Comparison of ENCODE assay signal across 9 cellular contexts in genomic region chr2:15941970-15942710, GRCh38. TPM values are rescaled to one million over a fixed set of nuclear protein-coding genes. Genes with fewer than 3 reads are reported as not detected.
DNase-seq lines count a peak whose midpoint lies in the region; FAIRE-seq and TF ChIP-seq lines count a peak whose summit lies in the region.
"Had no signal": no experiment of that assay in that cellular context is flagged by ENCODE, and none has a peak within 500 bp of the region (broad histone marks: within the 10 kb centered on the region; RNA-seq: fewer than 3 reads in every experiment).

No MANE protein-coding gene starts in this region.

- no peaks in the 10 kb centered on the region for H3K27me3 ChIP-seq in HUES6 (ENCODE audit: control insufficient read depth, insufficient read depth, low read length)
- H3K27me3 ChIP-seq in mammary epithelial cell (ENCODE audit: insufficient read depth, low read length), result peaks cover 29% of the 10 kb centered on the region
- peaks cover 69 to 86% of the 10 kb centered on the region in 2 experiments for H3K27me3 ChIP-seq in mesenchymal stem cell (ENCODE audit: control insufficient read depth in 1 of 2, insufficient read depth in 1 of 2, low read length in 2 of 2)
- H3K27me3 ChIP-seq in thymus (ENCODE audit: control insufficient read depth, insufficient read depth), result peaks cover 31% of the 10 kb centered on the region

- in situ Hi-C loops in mammary epithelial cell (cut with MboI; ENCODE audit: low sequenced_read_pairs in 2 of 2), result loop anchor here in 1 of 2 donors (25.0 kb wide), 1 partner anchor 305 kb away; no protein-coding TSS in a partner anchor

- H3K14ac ChIP-seq in mesenchymal stem cell (ENCODE audit: low read length in 2 of 2), result no peak overlapping the region

- no TSS peak for BruUV-seq in mammary epithelial cell (replicated peaks; lab: Mats Ljungman, UMichigan)

- H3K9me3 ChIP-seq in HUES6 (ENCODE audit: control insufficient read depth, insufficient read depth, low read depth, low read length) (no peaks in the 10 kb centered on the region), mammary epithelial cell (replicated peaks; ENCODE audit: insufficient read depth, low read length) (no peaks in the 10 kb centered on the region), mesenchymal stem cell (ENCODE audit: control insufficient read depth, low read length) (no peaks in the 10 kb centered on the region), thymus (ENCODE audit: control insufficient read depth) (no peaks in the 10 kb centered on the region)

- no peak overlapping the region for H2BK12ac ChIP-seq in mesenchymal stem cell (ENCODE audit: low read length in 2 of 2)

- no peak for FAIRE-seq in D721Med (lab: Jason Lieb, UNC)
- FAIRE-seq: GM18507 had no signal

- H3K4me2 ChIP-seq in mammary epithelial cell (ENCODE audit: insufficient read depth, low read depth, low read length) (peak overlapping the region; percentile 9), mesenchymal stem cell (ENCODE audit: low read length, poor library complexity, severe bottlenecking) (peak overlapping the region; percentile 95)

- H2AFZ ChIP-seq in mammary epithelial cell (ENCODE audit: low read depth, low read length) (peak overlapping the region; percentile 7), mesenchymal stem cell (ENCODE audit: low read depth, low read length) (no peak overlapping the region)

- CTCF ChIA-PET in mammary epithelial cell (lab: Charles Lee; ENCODE audit: low non-redundant PET), result no interaction called here

- H3K79me2 ChIP-seq in mammary epithelial cell (ENCODE audit: insufficient read depth, low read length), result no peaks in the 10 kb centered on the region

- H4K20me1 ChIP-seq in mammary epithelial cell (ENCODE audit: insufficient read depth, low read length), result no peaks in the 10 kb centered on the region

- no peak for TF ChIP-seq CTCF in mammary epithelial cell (conservative IDR thresholded peaks at IDR 0.05 in 1 of 2, IDR thresholded peaks at IDR 0.05 in 1 of 2; ENCODE audit: extremely low read depth in 1 of 2, insufficient read depth in 1 of 2, low read depth in 1 of 2, low read length in 2 of 2)
- no peak for TF ChIP-seq CTCF in D721Med (IDR thresholded peaks at IDR 0.05; ENCODE audit: insufficient read depth, missing control alignments)

- no peak overlapping the region for H4K8ac ChIP-seq in mesenchymal stem cell (ENCODE audit: low read length)

- H3K9ac ChIP-seq in HUES6 (ENCODE audit: low read length), result peak overlapping the region; percentile 95
- no peak overlapping the region for H3K9ac ChIP-seq in mammary epithelial cell (ENCODE audit: insufficient read depth, low read length)
- H3K9ac ChIP-seq in mesenchymal stem cell (ENCODE audit: low read length), result no peak overlapping the region

- 3% methylated on average over 28 of the region's 90 CpGs for WGBS in mammary epithelial cell (ENCODE audit: low coverage, missing lambda C conversion rate)
- under 1% methylated on average over 57 of the region's 90 CpGs for WGBS in mesenchymal stem cell
- under 1% methylated on average over 90 of the region's 90 CpGs for WGBS in thymus

- peak overlapping the region in 1 of 2 experiments; percentile 72 for H3K23ac ChIP-seq in mesenchymal stem cell (ENCODE audit: low read length in 2 of 2)

- peak overlapping the region; percentile 93 for H3K4me3 ChIP-seq in HUES6 (ENCODE audit: low read depth, low read length)
- no peak overlapping the region for H3K4me3 ChIP-seq in mammary epithelial cell (replicated peaks in 1 of 3; ENCODE audit: insufficient read depth in 1 of 3, low read depth in 2 of 3, low read length in 3 of 3)
- H3K4me3 ChIP-seq in mesenchymal stem cell (ENCODE audit: insufficient read depth in 1 of 2, low read depth in 1 of 2, low read length in 2 of 2), result peak overlapping the region; percentile 63 to 65
- H3K4me3 ChIP-seq in thymus (ENCODE audit: low read length), result peak overlapping the region; percentile 36

- peak overlapping the region; percentile 64 for H2BK15ac ChIP-seq in mesenchymal stem cell (ENCODE audit: low read depth, poor library complexity, severe bottlenecking)

- H3K36me3 ChIP-seq in HUES6 (ENCODE audit: control insufficient read depth, insufficient read depth, low read length) (peaks cover 49% of the 10 kb centered on the region), mammary epithelial cell (ENCODE audit: insufficient read depth, low read length) (no peaks in the 10 kb centered on the region), mesenchymal stem cell (ENCODE audit: control insufficient read depth in 1 of 2, insufficient read depth in 2 of 2, low read depth in 1 of 2, low read length in 2 of 2) (peaks cover 0 to 12% of the 10 kb centered on the region in 2 experiments), thymus (ENCODE audit: control insufficient read depth, insufficient read depth) (peaks cover 4% of the 10 kb centered on the region)

- H4K91ac ChIP-seq in mesenchymal stem cell (ENCODE audit: low read length), result peak overlapping the region; percentile 29

- intact Hi-C loops in mammary epithelial cell (cut with micrococcal nuclease), result loop anchor here (2.0 kb wide), 1 partner anchor 567 kb away; no protein-coding TSS in a partner anchor

- H3K4me1 ChIP-seq in HUES6 (ENCODE audit: control insufficient read depth, insufficient read depth, low read length) (peaks cover 30% of the 10 kb centered on the region), mammary epithelial cell (ENCODE audit: insufficient read depth, low read length) (no peaks in the 10 kb centered on the region), mesenchymal stem cell (ENCODE audit: control insufficient read depth, insufficient read depth, low read depth, low read length) (peaks cover 34% of the 10 kb centered on the region), thymus (ENCODE audit: control insufficient read depth, insufficient read depth, low read length) (peaks cover 14% of the 10 kb centered on the region)

- H3K27ac ChIP-seq in HUES6 (ENCODE audit: low read depth, low read length), result peak overlapping the region; percentile 86; the same call in 1 of the 2 replicates
- H3K27ac ChIP-seq in mammary epithelial cell (ENCODE audit: insufficient read depth, low read depth, low read length), result no peak overlapping the region
- H3K27ac ChIP-seq in mesenchymal stem cell (ENCODE audit: low read length, poor library complexity, severe bottlenecking), result no peak overlapping the region
- no peak overlapping the region for H3K27ac ChIP-seq in thymus (ENCODE audit: low read depth)

- peak; percentile 56 for DNase-seq in AG20443 (ENCODE audit: low spot score)
- DNase-seq in mammary epithelial cell, result peak; percentile 15
- DNase-seq in mesenchymal stem cell, result peak; percentile 9
- no peak for DNase-seq in D721Med (ENCODE audit: insufficient read length, low spot score)
- no peak for DNase-seq in iPS-NIHi11 (ENCODE audit: low spot score)
- no peak for DNase-seq in NCI-H1105 treated with DMSO at 0.1 percent for 48 hours (lab: John Stamatoyannopoulos, UW)

- no peak overlapping the region for H2BK5ac ChIP-seq in mesenchymal stem cell (ENCODE audit: low read depth, low read length, poor library complexity, severe bottlenecking)

- H3K18ac ChIP-seq in mesenchymal stem cell (ENCODE audit: low read depth in 1 of 2, low read length in 2 of 2), result no peak overlapping the region

- no peak overlapping the region for H2AK5ac ChIP-seq in mesenchymal stem cell (ENCODE audit: low read length, severe bottlenecking)

- peaks cover 3% of the 10 kb centered on the region for H3K79me1 ChIP-seq in mesenchymal stem cell (replicated peaks; ENCODE audit: low read length, poor library complexity, severe bottlenecking)

- H3K4ac ChIP-seq in mesenchymal stem cell (ENCODE audit: low read depth in 1 of 2, low read length in 2 of 2), result no peak overlapping the region

- H2BK120ac ChIP-seq in mesenchymal stem cell (ENCODE audit: low read depth, low read length), result no peak overlapping the region

- dilution Hi-C loops in mammary epithelial cell (cut with HindIII; ENCODE audit: low sequenced_read_pairs), result no loop called here

RNA-seq across cellular contexts. Expression of gene MYCN, which starts 1.8 kb away (rescaled TPM):
- under 1 TPM in 1 of 2 donors, not detected in 1; 0.50 TPM for total RNA-seq in mammary epithelial cell
- not detected for polyA plus RNA-seq in mammary epithelial cell
- not detected for polyA minus RNA-seq in mammary epithelial cell
- polyA plus RNA-seq in mesenchymal stem cell (2013, experiment 1 of 2), result 0.36 TPM
- polyA plus RNA-seq in mesenchymal stem cell (2013, experiment 2 of 2), result 0.36 TPM
- polyA plus RNA-seq in thymus, result 1.8 TPM

Comparison
In these comparisons a context has a peak if more than half of its experiments do, and no peak if none do; other contexts are left out.
1. DNase-seq: peak in AG20443 (single experiment), mammary epithelial cell (single experiment) and mesenchymal stem cell (single experiment); none in D721Med (single experiment), iPS-NIHi11 (single experiment) and NCI-H1105 treated with DMSO at 0.1 percent for 48 hours (single experiment).
2. H3K4me3 ChIP-seq: peak in HUES6 (single experiment), mesenchymal stem cell (2 of 2) and thymus (single experiment); none in mammary epithelial cell (0 of 3).